ENCODE assay signal across 28 cellular contexts in the genomic region with DNA sequence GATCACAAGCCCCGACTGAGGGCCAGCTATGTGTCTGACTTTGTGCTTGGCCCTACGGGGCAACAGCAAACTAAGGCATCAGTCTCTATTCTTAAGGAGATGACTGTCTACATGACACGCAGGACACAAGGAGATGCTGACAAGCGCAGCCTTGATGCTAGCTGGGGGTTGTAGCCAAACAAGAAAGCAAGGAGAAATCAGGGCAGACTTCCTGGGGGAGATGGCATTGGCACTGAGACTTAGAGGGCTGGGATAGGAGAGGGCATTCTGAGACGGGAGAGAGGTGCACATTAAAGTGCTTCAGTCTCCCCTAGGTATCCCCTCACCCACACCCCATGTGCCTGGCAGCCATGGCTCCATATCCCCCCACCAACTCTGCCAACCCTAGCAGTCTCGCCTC.
"Had no signal": no experiment of that assay in that cellular context is flagged by ENCODE, and none has a peak within 500 bp of the region (broad histone marks: within the 10 kb centered on the region; RNA-seq: fewer than 3 reads in every experiment).

No MANE protein-coding gene starts in this region.

- H3K27ac Mint-ChIP-seq: natural killer cell treated with Interleukin-12 subunit alpha and Interleukin-12 subunit beta and Interleukin-15 and Interleukin-18, amount 100 ng/mL, for 72 hours; nephron progenitor cell; progenitor cell of endocrine pancreas; stimulated activated effector memory CD8-positive, alpha-beta T cell treated with anti-CD3 and anti-CD28 coated beads, Interleukin-12 subunit alpha, Interleukin-12 subunit beta, amount 100 ng/mL, for 72 hours; stimulated activated naive B cell treated with anti-CD40 and anti-IgM and Interleukin-4, amounts not matched to agents 10 μg/mL and 1 μg/mL and 100 μg/mL, for 72 hours; stimulated activated naive CD8-positive, alpha-beta T cell treated with anti-CD3 and anti-CD28 coated beads, Interleukin-15, Interleukin-2, amounts not matched to agents 100 ng/mL and 50 ng/mL, for 24 hours had no signal

- H3K36me3 Mint-ChIP-seq: naive thymus-derived CD8-positive, alpha-beta T cell; natural killer cell treated with Interleukin-12 subunit alpha and Interleukin-12 subunit beta and Interleukin-15 and Interleukin-18, amount 100 ng/mL, for 72 hours; stimulated activated effector memory CD8-positive, alpha-beta T cell treated with anti-CD3 and anti-CD28 coated beads, Interleukin-12 subunit alpha, Interleukin-12 subunit beta, amount 100 ng/mL, for 72 hours had no signal

- H3K4me1 ChIP-seq: parathyroid adenoma, psoas muscle, right lobe of liver, sigmoid colon, stomach, thyroid gland, tibial nerve, upper lobe of left lung, vagina had no signal

- H3K4me3 Mint-ChIP-seq: naive thymus-derived CD8-positive, alpha-beta T cell; natural killer cell treated with Interleukin-12 subunit alpha and Interleukin-12 subunit beta and Interleukin-15 and Interleukin-18, amount 100 ng/mL, for 72 hours; nephron progenitor cell; stimulated activated effector memory CD8-positive, alpha-beta T cell treated with anti-CD3 and anti-CD28 coated beads, Interleukin-12 subunit alpha, Interleukin-12 subunit beta, amount 100 ng/mL, for 72 hours; stimulated activated naive B cell treated with anti-CD40 and anti-IgM and Interleukin-4, amounts not matched to agents 10 μg/mL and 1 μg/mL and 100 μg/mL, for 72 hours; stimulated activated naive CD8-positive, alpha-beta T cell treated with anti-CD3 and anti-CD28 coated beads, Interleukin-15, Interleukin-2, amounts not matched to agents 100 ng/mL and 50 ng/mL, for 24 hours had no signal

- H3K27me3 ChIP-seq: ovary, right lobe of liver, thyroid gland, upper lobe of left lung, vagina had no signal

- H3K27ac ChIP-seq: ovary, parathyroid adenoma, psoas muscle, right lobe of liver, sigmoid colon, stomach, thoracic aorta, thyroid gland, tibial nerve, upper lobe of left lung, vagina had no signal

- H3K36me3 ChIP-seq: ovary, right lobe of liver, sigmoid colon, stomach, thoracic aorta, thyroid gland, tibial nerve, upper lobe of left lung, vagina had no signal

- H3K9me3 ChIP-seq: psoas muscle, right lobe of liver, thoracic aorta, thyroid gland, vagina had no signal

- FAIRE-seq: small intestine, urothelium cell line had no signal

- H3K4me1 Mint-ChIP-seq: naive thymus-derived CD8-positive, alpha-beta T cell; nephron progenitor cell; stimulated activated effector memory CD8-positive, alpha-beta T cell treated with anti-CD3 and anti-CD28 coated beads, Interleukin-12 subunit alpha, Interleukin-12 subunit beta, amount 100 ng/mL, for 72 hours; stimulated activated naive B cell treated with anti-CD40 and anti-IgM and Interleukin-4, amounts not matched to agents 10 μg/mL and 1 μg/mL and 100 μg/mL, for 72 hours had no signal

- H3K4me3 ChIP-seq: ovary, psoas muscle, right lobe of liver, sigmoid colon, stomach, thoracic aorta, thyroid gland, tibial nerve, upper lobe of left lung, vagina had no signal

- DNase-seq: naive thymus-derived CD8-positive, alpha-beta T cell; nephron progenitor cell; occipital lobe; ovary; right cardiac atrium; right lobe of liver; sigmoid colon; small intestine; stimulated activated CD4-positive, alpha-beta T cell treated with anti-CD3 and anti-CD28 coated beads, Interleukin-15, amount 100 ng/mL, for 24 hours; stimulated activated CD4-positive, alpha-beta T cell treated with anti-CD3 and anti-CD28 coated beads, Interleukin-2, amount 100 ng/mL, for 24 hours; stimulated activated CD4-positive, alpha-beta T cell treated with anti-CD3 and anti-CD28 coated beads, Interleukin-2, amount 100 ng/mL, for 48 hours; stimulated activated CD4-positive, alpha-beta T cell treated with anti-CD3 and anti-CD28 coated beads, Interleukin-4, amount 100 ng/mL, for 24 hours; stimulated activated naive B cell treated with anti-CD40 and anti-IgM and Interleukin-4, amounts not matched to agents 10 μg/mL and 1 μg/mL and 100 μg/mL, for 72 hours; stimulated activated naive CD4-positive, alpha-beta T cell treated with Interleukin-2 at 50 U/mL for 16 hours; stomach; thyroid gland; trophoblast cell; upper lobe of left lung had no signal

- H3K79me2 ChIP-seq: parathyroid adenoma had no signal

- H3K9ac ChIP-seq: parathyroid adenoma had no signal

- ATAC-seq: naive thymus-derived CD8-positive, alpha-beta T cell; natural killer cell treated with Interleukin-12 subunit alpha and Interleukin-12 subunit beta and Interleukin-15 and Interleukin-18, amount 100 ng/mL, for 72 hours; psoas muscle; right cardiac atrium; right lobe of liver; stimulated activated effector memory CD8-positive, alpha-beta T cell treated with anti-CD3 and anti-CD28 coated beads, Interleukin-12 subunit alpha, Interleukin-12 subunit beta, amount 100 ng/mL, for 72 hours; stimulated activated naive B cell treated with anti-CD40 and anti-IgM and Interleukin-4, amounts not matched to agents 10 μg/mL and 1 μg/mL and 100 μg/mL, for 72 hours had no signal

- H3K9me3 Mint-ChIP-seq: natural killer cell treated with Interleukin-12 subunit alpha and Interleukin-12 subunit beta and Interleukin-15 and Interleukin-18, amount 100 ng/mL, for 72 hours; stimulated activated effector memory CD8-positive, alpha-beta T cell treated with anti-CD3 and anti-CD28 coated beads, Interleukin-12 subunit alpha, Interleukin-12 subunit beta, amount 100 ng/mL, for 72 hours; stimulated activated naive CD8-positive, alpha-beta T cell treated with anti-CD3 and anti-CD28 coated beads, Interleukin-15, Interleukin-2, amounts not matched to agents 100 ng/mL and 50 ng/mL, for 24 hours had no signal

- H2AFZ ChIP-seq: parathyroid adenoma had no signal
